8 cellular contexts compared by ENCODE assay signal in the genomic region with DNA sequence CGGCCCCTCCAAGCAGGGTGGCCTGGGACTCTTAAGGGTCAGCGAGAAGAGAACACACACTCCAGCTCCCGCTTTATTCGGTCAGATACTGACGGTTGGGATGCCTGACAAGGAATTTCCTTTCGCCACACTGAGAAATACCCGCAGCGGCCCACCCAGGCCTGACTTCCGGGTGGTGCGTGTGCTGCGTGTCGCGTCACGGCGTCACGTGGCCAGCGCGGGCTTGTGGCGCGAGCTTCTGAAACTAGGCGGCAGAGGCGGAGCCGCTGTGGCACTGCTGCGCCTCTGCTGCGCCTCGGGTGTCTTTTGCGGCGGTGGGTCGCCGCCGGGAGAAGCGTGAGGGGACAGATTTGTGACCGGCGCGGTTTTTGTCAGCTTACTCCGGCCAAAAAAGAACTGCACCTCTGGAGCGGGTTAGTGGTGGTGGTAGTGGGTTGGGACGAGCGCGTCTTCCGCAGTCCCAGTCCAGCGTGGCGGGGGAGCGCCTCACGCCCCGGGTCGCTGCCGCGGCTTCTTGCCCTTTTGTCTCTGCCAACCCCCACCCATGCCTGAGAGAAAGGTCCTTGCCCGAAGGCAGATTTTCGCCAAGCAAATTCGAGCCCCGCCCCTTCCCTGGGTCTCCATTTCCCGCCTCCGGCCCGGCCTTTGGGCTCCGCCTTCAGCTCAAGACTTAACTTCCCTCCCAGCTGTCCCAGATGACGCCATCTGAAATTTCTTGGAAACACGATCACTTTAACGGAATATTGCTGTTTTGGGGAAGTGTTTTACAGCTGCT. TPM values are rescaled to one million over a fixed set of nuclear protein-coding genes. Genes with fewer than 3 reads are reported as not detected.
DNase-seq lines count a peak whose midpoint lies in the region; ATAC-seq, FAIRE-seq and TF ChIP-seq lines count a peak whose summit lies in the region.

A gene with protein sequence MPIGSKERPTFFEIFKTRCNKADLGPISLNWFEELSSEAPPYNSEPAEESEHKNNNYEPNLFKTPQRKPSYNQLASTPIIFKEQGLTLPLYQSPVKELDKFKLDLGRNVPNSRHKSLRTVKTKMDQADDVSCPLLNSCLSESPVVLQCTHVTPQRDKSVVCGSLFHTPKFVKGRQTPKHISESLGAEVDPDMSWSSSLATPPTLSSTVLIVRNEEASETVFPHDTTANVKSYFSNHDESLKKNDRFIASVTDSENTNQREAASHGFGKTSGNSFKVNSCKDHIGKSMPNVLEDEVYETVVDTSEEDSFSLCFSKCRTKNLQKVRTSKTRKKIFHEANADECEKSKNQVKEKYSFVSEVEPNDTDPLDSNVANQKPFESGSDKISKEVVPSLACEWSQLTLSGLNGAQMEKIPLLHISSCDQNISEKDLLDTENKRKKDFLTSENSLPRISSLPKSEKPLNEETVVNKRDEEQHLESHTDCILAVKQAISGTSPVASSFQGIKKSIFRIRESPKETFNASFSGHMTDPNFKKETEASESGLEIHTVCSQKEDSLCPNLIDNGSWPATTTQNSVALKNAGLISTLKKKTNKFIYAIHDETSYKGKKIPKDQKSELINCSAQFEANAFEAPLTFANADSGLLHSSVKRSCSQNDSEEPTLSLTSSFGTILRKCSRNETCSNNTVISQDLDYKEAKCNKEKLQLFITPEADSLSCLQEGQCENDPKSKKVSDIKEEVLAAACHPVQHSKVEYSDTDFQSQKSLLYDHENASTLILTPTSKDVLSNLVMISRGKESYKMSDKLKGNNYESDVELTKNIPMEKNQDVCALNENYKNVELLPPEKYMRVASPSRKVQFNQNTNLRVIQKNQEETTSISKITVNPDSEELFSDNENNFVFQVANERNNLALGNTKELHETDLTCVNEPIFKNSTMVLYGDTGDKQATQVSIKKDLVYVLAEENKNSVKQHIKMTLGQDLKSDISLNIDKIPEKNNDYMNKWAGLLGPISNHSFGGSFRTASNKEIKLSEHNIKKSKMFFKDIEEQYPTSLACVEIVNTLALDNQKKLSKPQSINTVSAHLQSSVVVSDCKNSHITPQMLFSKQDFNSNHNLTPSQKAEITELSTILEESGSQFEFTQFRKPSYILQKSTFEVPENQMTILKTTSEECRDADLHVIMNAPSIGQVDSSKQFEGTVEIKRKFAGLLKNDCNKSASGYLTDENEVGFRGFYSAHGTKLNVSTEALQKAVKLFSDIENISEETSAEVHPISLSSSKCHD (N-terminal part only) (plus strand): TSS at position 254 of the 775 bp plus-strand sequence. CDS start 953 bp downstream, outside the sequence.
A gene with protein sequence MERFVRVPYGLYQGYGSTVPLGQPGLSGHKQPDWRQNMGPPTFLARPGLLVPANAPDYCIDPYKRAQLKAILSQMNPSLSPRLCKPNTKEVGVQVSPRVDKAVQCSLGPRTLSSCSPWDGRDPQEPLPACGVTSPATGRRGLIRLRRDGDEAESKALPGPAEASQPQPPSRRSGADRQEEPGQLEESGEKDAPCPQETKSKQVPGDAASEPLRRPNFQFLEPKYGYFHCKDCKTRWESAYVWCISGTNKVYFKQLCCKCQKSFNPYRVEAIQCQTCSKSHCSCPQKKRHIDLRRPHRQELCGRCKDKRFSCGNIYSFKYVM (minus strand): TSS at position 109 of the 775 bp plus-strand sequence. CDS start 3,438 bp downstream, outside the sequence.

- TF ChIP-seq CTCF in A549 (IDR thresholded peaks at IDR 0.05), result no peak
- TF ChIP-seq CTCF in VCaP (conservative IDR thresholded peaks at IDR 0.05), result no peak

- no peak for TF ChIP-seq EP300 in A549 (IDR thresholded peaks at IDR 0.05)

- H3K27ac ChIP-seq in A549, result peak within 1 kb of the TSS; percentile 86 to 93
- H3K27ac ChIP-seq in VCaP, result peak within 1 kb of the TSS; percentile 76
- H3K27ac ChIP-seq in skin epidermis, result peak within 1 kb of the TSS; percentile 85 to 99 (median 98)

- no peak for FAIRE-seq in A549 (lab: Jason Lieb, UNC)

- CTCF ChIA-PET in A549 (lab: Yijun Ruan, JAX), result interaction anchor here (0.7 to 1.5 kb wide), 5 partner anchors 15 to 406 kb away, joined by 3 to 6 read pairs (median 3); no protein-coding TSS in a partner anchor

- in situ Hi-C loops in T47D (cut with HindIII; ENCODE audit: low pct_unique_long_range_greater_than_20kb, low sequenced_read_pairs), result no loop called here

- DNase-seq in A549 (ENCODE audit: low read depth in 1 of 2, low spot score in 1 of 2), result peak; percentile 46 to 88
- DNase-seq in NCI-H2196 (lab: John Stamatoyannopoulos, UW; ENCODE audit: unreplicated experiment), result peak; percentile 68
- DNase-seq in T47D (ENCODE audit: low read depth in 1 of 2, low spot score in 1 of 2), result peak; percentile 29 to 87
- peak; percentile 84 for DNase-seq in iPS-NIHi11 (ENCODE audit: low spot score)

- TF ChIP-seq POLR2A in A549 (IDR thresholded peaks at IDR 0.05; ENCODE audit: low read length), result peak; percentile 56

- TF ChIP-seq RAD21 in A549 (conservative IDR thresholded peaks at IDR 0.05 in 1 of 2, IDR thresholded peaks at IDR 0.05 in 1 of 2), result no peak

- peak; percentile 97 to 98 for ATAC-seq in A549
- ATAC-seq in GM18520 (IDR thresholded peaks at IDR 0.05; ENCODE audit: unreplicated experiment), result peak; percentile 88
- ATAC-seq in HG03045 (IDR thresholded peaks at IDR 0.05; ENCODE audit: unreplicated experiment), result peak; percentile 95

- 1% methylated on average over 34 of the region's 60 CpGs for WGBS in A549 (ENCODE audit: missing lambda C conversion rate)

- POLR2A ChIA-PET in A549 (lab: Yijun Ruan, JAX), result interaction anchor here (0.7 to 1.0 kb wide), 2 partner anchors 8 to 68 kb away, joined by 3 read pairs; no protein-coding TSS in a partner anchor

- H3K4me1 ChIP-seq in A549, result peaks cover 6% of the 10 kb centered on the region; the same call in 1 of the 3 replicates

- H3K9me3 ChIP-seq in A549, result no peaks in the 10 kb centered on the region

- H3K4me2 ChIP-seq in A549, result peak within 1 kb of the TSS; percentile 96

- H3K4me3 ChIP-seq in A549, result peak within 1 kb of the TSS; percentile 78
- peak within 1 kb of the TSS; percentile 68 to 94 (median 76) for H3K4me3 ChIP-seq in skin epidermis

TF ChIP-seq in A549, 52 proteins besides CTCF, POLR2A, EP300 and RAD21 (continues in another document):
- TF ChIP-seq SMC3 (IDR thresholded peaks at IDR 0.05), result no peak
- no peak for TF ChIP-seq KDM5A (IDR thresholded peaks at IDR 0.05)
- no peak for TF ChIP-seq EHMT2 (IDR thresholded peaks at IDR 0.05; ENCODE audit: low read depth)
- no peak for TF ChIP-seq RARB (CRISPR knock-in tag; IDR thresholded peaks at IDR 0.05)
- no peak for TF ChIP-seq NFE2L2 (conservative IDR thresholded peaks at IDR 0.05; ENCODE audit: low read length)
- TF ChIP-seq CHD2 (IDR thresholded peaks at IDR 0.05; ENCODE audit: low read length, partially characterized antibody), result no peak
- TF ChIP-seq, protein P1, sequence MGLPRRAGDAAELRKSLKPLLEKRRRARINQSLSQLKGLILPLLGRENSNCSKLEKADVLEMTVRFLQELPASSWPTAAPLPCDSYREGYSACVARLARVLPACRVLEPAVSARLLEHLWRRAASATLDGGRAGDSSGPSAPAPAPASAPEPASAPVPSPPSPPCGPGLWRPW (IDR thresholded peaks at IDR 0.05), result no peak
- TF ChIP-seq, protein P2, sequence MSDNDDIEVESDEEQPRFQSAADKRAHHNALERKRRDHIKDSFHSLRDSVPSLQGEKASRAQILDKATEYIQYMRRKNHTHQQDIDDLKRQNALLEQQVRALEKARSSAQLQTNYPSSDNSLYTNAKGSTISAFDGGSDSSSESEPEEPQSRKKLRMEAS (IDR thresholded peaks at IDR 0.05), result peak; percentile 86
- TF ChIP-seq, protein P3, sequence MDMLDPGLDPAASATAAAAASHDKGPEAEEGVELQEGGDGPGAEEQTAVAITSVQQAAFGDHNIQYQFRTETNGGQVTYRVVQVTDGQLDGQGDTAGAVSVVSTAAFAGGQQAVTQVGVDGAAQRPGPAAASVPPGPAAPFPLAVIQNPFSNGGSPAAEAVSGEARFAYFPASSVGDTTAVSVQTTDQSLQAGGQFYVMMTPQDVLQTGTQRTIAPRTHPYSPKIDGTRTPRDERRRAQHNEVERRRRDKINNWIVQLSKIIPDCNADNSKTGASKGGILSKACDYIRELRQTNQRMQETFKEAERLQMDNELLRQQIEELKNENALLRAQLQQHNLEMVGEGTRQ (IDR thresholded peaks at IDR 0.05), result peak; percentile 93
- no peak for TF ChIP-seq HOXB5 (CRISPR knock-in tag; IDR thresholded peaks at IDR 0.05)
- no peak for TF ChIP-seq ZSCAN20 (CRISPR knock-in tag; IDR thresholded peaks at IDR 0.05)
- TF ChIP-seq RFX5 (IDR thresholded peaks at IDR 0.05), result no peak
- TF ChIP-seq CHD4 (IDR thresholded peaks at IDR 0.05; ENCODE audit: borderline replicate concordance), result no peak
- TF ChIP-seq, protein P4, sequence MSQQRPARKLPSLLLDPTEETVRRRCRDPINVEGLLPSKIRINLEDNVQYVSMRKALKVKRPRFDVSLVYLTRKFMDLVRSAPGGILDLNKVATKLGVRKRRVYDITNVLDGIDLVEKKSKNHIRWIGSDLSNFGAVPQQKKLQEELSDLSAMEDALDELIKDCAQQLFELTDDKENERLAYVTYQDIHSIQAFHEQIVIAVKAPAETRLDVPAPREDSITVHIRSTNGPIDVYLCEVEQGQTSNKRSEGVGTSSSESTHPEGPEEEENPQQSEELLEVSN (IDR thresholded peaks at IDR 0.05; ENCODE audit: borderline replicate concordance, low read depth), result peak; percentile 63
- TF ChIP-seq PHF8 (IDR thresholded peaks at IDR 0.05; ENCODE audit: borderline replicate concordance, low read depth), result peak; percentile 48; the same call in 1 of the 2 replicates
- no peak for TF ChIP-seq HOXA7 (CRISPR knock-in tag; IDR thresholded peaks at IDR 0.05)
- no peak for TF ChIP-seq SREBF2 (IDR thresholded peaks at IDR 0.05)
- TF ChIP-seq POLR2AphosphoS2 (conservative IDR thresholded peaks at IDR 0.05; ENCODE audit: low read length), result no peak
- peak; percentile 31; the same call in 1 of the 2 replicates for TF ChIP-seq HDAC2 (IDR thresholded peaks at IDR 0.05)
- TF ChIP-seq RCOR1 (IDR thresholded peaks at IDR 0.05; ENCODE audit: low read depth, low read length), result no peak

RNA-seq across cellular contexts. Expression of the first gene that starts in this region (rescaled TPM):
- polyA plus RNA-seq in A549 (2011; rRNA removed) (4.6 and 5.9 TPM in 2 replicates), A549 (2017; fragmentation: RNase III; extraction: RNeasy Plus Mini Kit Qiagen cat#74134 plus additional on column Dnase treatment) (2.6 to 3.6 TPM (median 3.4 TPM) in 3 replicates)
- 2.0 and 2.3 TPM in 2 replicates for polyA plus RNA-seq in A549 (2012; cell fraction: cytosol; rRNA removed)
- polyA plus RNA-seq in A549 (2012; cell fraction: nucleus; rRNA removed), result 2.3 and 4.4 TPM in 2 replicates
- polyA minus RNA-seq in A549 (2011; rRNA and poly(A)+ RNA removed), result 3.2 and 4.8 TPM in 2 replicates

RNA-seq across cellular contexts. Expression of the second gene that starts in this region (rescaled TPM):
- polyA plus RNA-seq in A549 (2011; rRNA removed), result not detected in 2 replicates
- 0.03 and 0.04 TPM in 2 replicates for polyA plus RNA-seq in A549 (2012; cell fraction: cytosol; rRNA removed)
- polyA plus RNA-seq in A549 (2012; cell fraction: nucleus; rRNA removed), result 0.11 and 0.14 TPM in 2 replicates
- not detected in 3 replicates for polyA plus RNA-seq in A549 (2017; fragmentation: RNase III; extraction: RNeasy Plus Mini Kit Qiagen cat#74134 plus additional on column Dnase treatment)
- not detected in 2 replicates for polyA minus RNA-seq in A549 (2011; rRNA and poly(A)+ RNA removed)

Comparison
In these comparisons a context has a peak if more than half of its experiments do, and no peak if none do; other contexts are left out.
1. Peak in every context shown above with its lines: DNase-seq, ATAC-seq, H3K4me3 ChIP-seq and H3K27ac ChIP-seq.